Comparison of ENCODE assay signal across 17 cellular contexts in genomic region chr1:248752119-248752931, GRCh38. TPM values are rescaled to one million over a fixed set of nuclear protein-coding genes. Genes with fewer than 3 reads are reported as not detected.
DNase-seq lines count a peak whose midpoint lies in the region; ATAC-seq and TF ChIP-seq lines count a peak whose summit lies in the region.
"Had no signal": no experiment of that assay in that cellular context is flagged by ENCODE, and none has a peak within 500 bp of the region (broad histone marks: within the 10 kb centered on the region; RNA-seq: fewer than 3 reads in every experiment).

No MANE protein-coding gene starts in this region.

- no peak for TF ChIP-seq CTCF in lower lobe of right lung (IDR thresholded peaks at IDR 0.05)

- H3K27me3 Mint-ChIP-seq in activated CD4-positive, alpha-beta T cell treated with anti-CD3 and anti-CD28 coated beads for 36 hours, result no peaks in the 10 kb centered on the region
- no peaks in the 10 kb centered on the region for H3K27me3 Mint-ChIP-seq in activated T-helper 17 cell treated with anti-CD3 and anti-CD28 coated beads, Interleukin-2, amount 50 U/mL, for 72 hours
- H3K27me3 Mint-ChIP-seq in stimulated activated naive B cell treated with anti-CD40 and anti-IgM and Interleukin-4, amounts not matched to agents 10 μg/mL and 1 μg/mL and 100 μg/mL, for 72 hours, result no peaks in the 10 kb centered on the region

- intact Hi-C loops in activated CD4-positive, alpha-beta T cell treated with anti-CD3 and anti-CD28 coated beads for 36 hours (cut with DNase I, micrococcal nuclease), result no loop called here
- intact Hi-C loops in lower lobe of right lung (cut with DNase I), result no loop called here

- ATAC-seq in activated CD4-positive, alpha-beta T cell treated with anti-CD3 and anti-CD28 coated beads for 36 hours, result peak; percentile 47
- peak; percentile 14 for ATAC-seq in activated T-helper 17 cell treated with anti-CD3 and anti-CD28 coated beads, Interleukin-2, amount 50 U/mL, for 72 hours (replicated peaks)
- ATAC-seq in stimulated activated naive B cell treated with anti-CD40 and anti-IgM and Interleukin-4, amounts not matched to agents 10 μg/mL and 1 μg/mL and 100 μg/mL, for 72 hours (replicated peaks), result peak; percentile 25 to 29
- ATAC-seq in HG03520 (IDR thresholded peaks at IDR 0.05; ENCODE audit: unreplicated experiment), result no peak
- no peak for ATAC-seq in lower lobe of right lung
- ATAC-seq: mucosa of descending colon, psoas muscle had no signal

- no peaks in the 10 kb centered on the region for H3K4me1 ChIP-seq in lower lobe of right lung
- H3K4me1 ChIP-seq: psoas muscle had no signal

- no peak overlapping the region for H3K4me3 ChIP-seq in MG63
- H3K4me3 ChIP-seq in lower lobe of right lung, result no peak overlapping the region
- H3K4me3 ChIP-seq: mucosa of descending colon, psoas muscle, SK-N-MC had no signal

- H3K9me3 Mint-ChIP-seq in activated CD4-positive, alpha-beta T cell treated with anti-CD3 and anti-CD28 coated beads for 36 hours (ENCODE audit: low read depth), result no peaks in the 10 kb centered on the region
- no peaks in the 10 kb centered on the region for H3K9me3 Mint-ChIP-seq in activated T-helper 17 cell treated with anti-CD3 and anti-CD28 coated beads, Interleukin-2, amount 50 U/mL, for 72 hours
- H3K9me3 Mint-ChIP-seq in stimulated activated naive B cell treated with anti-CD40 and anti-IgM and Interleukin-4, amounts not matched to agents 10 μg/mL and 1 μg/mL and 100 μg/mL, for 72 hours, result no peaks in the 10 kb centered on the region

- H3K27me3 ChIP-seq in MG63 (no peaks in the 10 kb centered on the region), lower lobe of right lung (ENCODE audit: low read depth) (no peaks in the 10 kb centered on the region)

- no peaks in the 10 kb centered on the region for H3K36me3 Mint-ChIP-seq in activated CD4-positive, alpha-beta T cell treated with anti-CD3 and anti-CD28 coated beads for 36 hours (ENCODE audit: low read depth)
- H3K36me3 Mint-ChIP-seq in activated T-helper 17 cell treated with anti-CD3 and anti-CD28 coated beads, Interleukin-2, amount 50 U/mL, for 72 hours (ENCODE audit: low read depth), result no peaks in the 10 kb centered on the region
- H3K36me3 Mint-ChIP-seq in stimulated activated naive B cell treated with anti-CD40 and anti-IgM and Interleukin-4, amounts not matched to agents 10 μg/mL and 1 μg/mL and 100 μg/mL, for 72 hours, result no peaks in the 10 kb centered on the region

- CTCF ChIA-PET in activated CD4-positive, alpha-beta T cell treated with anti-CD3 and anti-CD28 coated beads for 36 hours (lab: Charles Lee), result no interaction called here

- H3K4me1 Mint-ChIP-seq in activated CD4-positive, alpha-beta T cell treated with anti-CD3 and anti-CD28 coated beads for 36 hours, result peaks cover 14% of the 10 kb centered on the region
- H3K4me1 Mint-ChIP-seq in activated T-helper 17 cell treated with anti-CD3 and anti-CD28 coated beads, Interleukin-2, amount 50 U/mL, for 72 hours, result peaks cover 12% of the 10 kb centered on the region
- peaks cover 8 to 10% of the 10 kb centered on the region in 2 donors for H3K4me1 Mint-ChIP-seq in stimulated activated naive B cell treated with anti-CD40 and anti-IgM and Interleukin-4, amounts not matched to agents 10 μg/mL and 1 μg/mL and 100 μg/mL, for 72 hours

- POLR2A ChIA-PET in activated CD4-positive, alpha-beta T cell treated with anti-CD3 and anti-CD28 coated beads for 36 hours (lab: Charles Lee), result no interaction called here

- no peak overlapping the region for H3K4me3 Mint-ChIP-seq in activated CD4-positive, alpha-beta T cell treated with anti-CD3 and anti-CD28 coated beads for 36 hours
- peak overlapping the region; percentile 28 for H3K4me3 Mint-ChIP-seq in activated T-helper 17 cell treated with anti-CD3 and anti-CD28 coated beads, Interleukin-2, amount 50 U/mL, for 72 hours
- H3K4me3 Mint-ChIP-seq in stimulated activated naive B cell treated with anti-CD40 and anti-IgM and Interleukin-4, amounts not matched to agents 10 μg/mL and 1 μg/mL and 100 μg/mL, for 72 hours, result no peak overlapping the region

- H3K9me3 ChIP-seq in MG63 (no peaks in the 10 kb centered on the region), lower lobe of right lung (no peaks in the 10 kb centered on the region)
- H3K9me3 ChIP-seq: mucosa of descending colon, psoas muscle had no signal

- no peaks in the 10 kb centered on the region for H3K36me3 ChIP-seq in MG63
- H3K36me3 ChIP-seq in lower lobe of right lung, result no peaks in the 10 kb centered on the region

- H3K27ac Mint-ChIP-seq in activated CD4-positive, alpha-beta T cell treated with anti-CD3 and anti-CD28 coated beads for 36 hours, result no peak overlapping the region
- no peak overlapping the region for H3K27ac Mint-ChIP-seq in activated T-helper 17 cell treated with anti-CD3 and anti-CD28 coated beads, Interleukin-2, amount 50 U/mL, for 72 hours
- H3K27ac Mint-ChIP-seq in stimulated activated naive B cell treated with anti-CD40 and anti-IgM and Interleukin-4, amounts not matched to agents 10 μg/mL and 1 μg/mL and 100 μg/mL, for 72 hours, result no peak overlapping the region

- peak; percentile 18 for DNase-seq in activated CD4-positive, alpha-beta T cell treated with anti-CD3 and anti-CD28 coated beads for 36 hours
- DNase-seq in activated CD4-positive, alpha-beta T cell treated with anti-CD3 and anti-CD28 coated beads for 4 hours, result no peak
- DNase-seq in MG63, result peak; percentile 37
- no peak for DNase-seq in stimulated activated naive B cell treated with anti-CD40 and anti-IgM and Interleukin-4, amounts not matched to agents 10 μg/mL and 1 μg/mL and 100 μg/mL, for 72 hours
- no peak for DNase-seq in cortex of kidney (lab: John Stamatoyannopoulos, UW)
- no peak for DNase-seq in lower lobe of right lung
- DNase-seq: activated CD4-positive, alpha-beta T cell treated with anti-CD3 and anti-CD28 coated beads for 1 hour; mucosa of descending colon; NCI-H524; psoas muscle; stimulated activated CD8-positive, alpha-beta memory T cell treated with anti-CD3 and anti-CD28 coated beads, Interleukin-4, amount 100 ng/mL, for 48 hours had no signal

- no peak overlapping the region for H3K27ac ChIP-seq in lower lobe of right lung
- H3K27ac ChIP-seq: psoas muscle, SK-N-MC had no signal

RNA-seq across cellular contexts. Expression of gene LYPD8, which starts 3.2 kb away (rescaled TPM):
- not detected for total RNA-seq in activated CD4-positive, alpha-beta T cell treated with anti-CD3 and anti-CD28 coated beads for 36 hours
- not detected in 2 replicates for total RNA-seq in MG63 (2014; rRNA removed; shearing (Covaris generic); ENCODE audit: low replicate concordance)
- not detected for total RNA-seq in activated T-helper 17 cell treated with anti-CD3 and anti-CD28 coated beads, Interleukin-2, amount 50 U/mL, for 72 hours
- not detected for total RNA-seq in lower lobe of right lung
- total RNA-seq: astrocyte, dermis microvascular lymphatic vessel endothelial cell, frontal cortex, psoas muscle had no signal

RNA-seq across cellular contexts. Expression of gene OR14I1, which starts 49.8 kb away (rescaled TPM):
- not detected for total RNA-seq in activated CD4-positive, alpha-beta T cell treated with anti-CD3 and anti-CD28 coated beads for 36 hours
- total RNA-seq in MG63 (2014; rRNA removed; shearing (Covaris generic); ENCODE audit: low replicate concordance), result not detected in 2 replicates
- total RNA-seq in activated T-helper 17 cell treated with anti-CD3 and anti-CD28 coated beads, Interleukin-2, amount 50 U/mL, for 72 hours, result not detected
- not detected for total RNA-seq in lower lobe of right lung
- total RNA-seq: astrocyte, dermis microvascular lymphatic vessel endothelial cell, frontal cortex, mucosa of descending colon, psoas muscle had no signal

Comparison
In these comparisons a context has a peak if more than half of its experiments do, and no peak if none do; other contexts are left out.
1. DNase-seq: peak in activated CD4-positive, alpha-beta T cell treated with anti-CD3 and anti-CD28 coated beads for 36 hours (single experiment) and MG63 (single experiment); none in activated CD4-positive, alpha-beta T cell treated with anti-CD3 and anti-CD28 coated beads for 4 hours (0 of 2), stimulated activated naive B cell treated with anti-CD40 and anti-IgM and Interleukin-4, amounts not matched to agents 10 μg/mL and 1 μg/mL and 100 μg/mL, for 72 hours (single experiment), cortex of kidney (single experiment) and lower lobe of right lung (single experiment).
2. ATAC-seq: peak in activated CD4-positive, alpha-beta T cell treated with anti-CD3 and anti-CD28 coated beads for 36 hours (single experiment), activated T-helper 17 cell treated with anti-CD3 and anti-CD28 coated beads, Interleukin-2, amount 50 U/mL, for 72 hours (single experiment) and stimulated activated naive B cell treated with anti-CD40 and anti-IgM and Interleukin-4, amounts not matched to agents 10 μg/mL and 1 μg/mL and 100 μg/mL, for 72 hours (2 of 2); none in HG03520 (single experiment) and lower lobe of right lung (0 of 2).